ENCODE assay signal across 8 cellular contexts in genomic region chr7:7182156-7183060, GRCh38.
A peak's percentile ranks its signal among the peaks of the same experiment; 100 is the strongest.
DNase-seq lines count a peak whose midpoint lies in the region; ATAC-seq lines count a peak whose summit lies in the region.

C1GALT1 (plus strand) TSS chr7:7182544; CDS start chr7:7234320, 51,776 bp downstream.

- DNase-seq in AML-193 (lab: John Stamatoyannopoulos, UW) (peak; percentile 93), NCI-H446 (lab: John Stamatoyannopoulos, UW) (peak; percentile 97 to 98), cerebellar cortex (ENCODE audit: low spot score) (peak; percentile 98), islet precursor cell (peak; percentile 99)
- DNase-seq in stimulated activated CD4-positive, alpha-beta T cell treated with anti-CD3 and anti-CD28 coated beads, Interleukin-12 subunit alpha, Interleukin-12 subunit beta, amount 100 ng/mL, for 48 hours (ENCODE audit: low read depth in 2 of 3, low spot score in 1 of 3) = peak; percentile 90 to 97 (median 95)

- peak; percentile 78 for ATAC-seq in GM19035 (IDR thresholded peaks at IDR 0.05; ENCODE audit: unreplicated experiment)
- ATAC-seq in HG03354 (IDR thresholded peaks at IDR 0.05; ENCODE audit: poor library complexity, severe bottlenecking, unreplicated experiment) = peak; percentile 83
- peak; percentile 87 to 91 for ATAC-seq in activated CD4-positive, CD25-positive, alpha-beta regulatory T cell treated with anti-CD3 and anti-CD28 coated beads, Interleukin-2, amount 50 U/mL, for 24 hours

Comparison
In these comparisons a context has a peak if more than half of its experiments do, and no peak if none do; other contexts are left out.
1. Peak in every context shown above with its lines: DNase-seq and ATAC-seq.